ENCODE assay signal across 9 cellular contexts in the genomic region with DNA sequence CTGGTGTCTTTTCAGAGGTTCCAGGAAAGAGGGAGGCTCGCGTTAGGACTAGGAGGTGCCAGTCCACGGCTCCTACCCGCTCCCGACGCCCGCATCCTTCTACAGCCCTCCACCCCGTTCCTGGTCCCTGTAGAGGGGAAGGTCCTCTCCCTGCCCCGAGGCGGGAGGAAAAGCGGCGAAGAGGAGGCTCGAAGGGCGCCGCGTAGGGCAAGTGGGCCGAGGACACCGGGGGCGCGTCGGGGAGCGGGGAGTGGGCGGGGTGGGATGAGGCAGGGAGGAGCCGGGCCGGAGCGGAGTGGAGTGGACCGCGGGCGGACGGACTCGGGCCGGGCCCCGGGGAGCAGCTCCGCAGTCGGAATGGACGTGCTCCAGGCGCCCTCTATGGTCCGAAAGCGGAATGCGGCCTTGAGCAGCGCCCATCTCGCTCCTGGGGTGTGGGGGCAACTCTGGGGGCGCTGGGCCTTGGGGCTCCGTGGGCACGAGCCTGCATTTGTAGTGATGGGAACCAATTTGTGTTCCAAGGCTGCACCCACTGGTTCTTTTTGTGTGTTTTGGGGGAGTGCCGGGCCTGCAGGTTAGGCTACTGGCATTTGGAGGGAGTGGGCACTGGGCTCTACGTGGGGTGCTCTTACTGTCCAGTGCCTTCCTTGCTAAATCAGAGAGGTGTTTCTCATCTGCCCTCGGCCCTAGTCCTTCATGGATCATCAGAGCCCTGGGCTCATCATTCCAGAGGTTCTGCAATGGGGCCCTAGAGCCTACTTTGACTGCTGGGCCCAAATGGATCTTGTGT. TPM values are rescaled to one million over a fixed set of nuclear protein-coding genes. Genes with fewer than 3 reads are reported as not detected.
A peak's percentile ranks its signal among the peaks of the same experiment; 100 is the strongest.
DNase-seq lines count a peak whose midpoint lies in the region; ATAC-seq and TF ChIP-seq lines count a peak whose summit lies in the region.
"Had no signal": no experiment of that assay in that cellular context is flagged by ENCODE, and none has a peak within 500 bp of the region (broad histone marks: within the 10 kb centered on the region; RNA-seq: fewer than 3 reads in every experiment).

No MANE protein-coding gene starts in this region.

- peaks cover 99% of the 10 kb centered on the region for H3K27me3 ChIP-seq in HUES6 (ENCODE audit: control insufficient read depth, insufficient read depth, low read length)
- peaks cover 0 to 44% (median 33%) of the 10 kb centered on the region in 5 donors for H3K27me3 ChIP-seq in subcutaneous abdominal adipose tissue (ENCODE audit: control insufficient read depth in 5 of 5, insufficient read depth in 4 of 5, low read length in 5 of 5)
- peaks cover 13% of the 10 kb centered on the region for H3K27me3 ChIP-seq in effector memory CD4-positive, alpha-beta T cell (replicated peaks; ENCODE audit: control insufficient read depth, insufficient read depth, low read length, poor library complexity, severe bottlenecking)

- H3K36me3 ChIP-seq in HUES6 (ENCODE audit: control insufficient read depth, insufficient read depth, low read length): no peaks in the 10 kb centered on the region
- H3K36me3 ChIP-seq in subcutaneous abdominal adipose tissue (ENCODE audit: control insufficient read depth in 5 of 5, insufficient read depth in 5 of 5, low read length in 5 of 5): peaks cover 0 to 3% (median 0%) of the 10 kb centered on the region in 5 donors
- H3K36me3 ChIP-seq in effector memory CD4-positive, alpha-beta T cell (ENCODE audit: control insufficient read depth, insufficient read depth, low read length): no peaks in the 10 kb centered on the region

- peaks cover 15% of the 10 kb centered on the region for H3K4me1 Mint-ChIP-seq in chondrocyte (ENCODE audit: low read depth)
- H3K4me1 Mint-ChIP-seq in immature natural killer cell: peaks cover 18% of the 10 kb centered on the region in 2 donors

- no peak overlapping the region for H3K27ac Mint-ChIP-seq in chondrocyte (ENCODE audit: unreplicated experiment)
- no peak overlapping the region for H3K27ac Mint-ChIP-seq in immature natural killer cell

- H3K4me1 ChIP-seq in HUES6 (ENCODE audit: control insufficient read depth, insufficient read depth, low read length) (peaks cover 22% of the 10 kb centered on the region), subcutaneous abdominal adipose tissue (ENCODE audit: control insufficient read depth in 5 of 5, insufficient read depth in 5 of 5, low read length in 5 of 5) (peaks cover 0 to 56% (median 53%) of the 10 kb centered on the region in 5 donors)
- no peaks in the 10 kb centered on the region for H3K4me1 ChIP-seq in effector memory CD4-positive, alpha-beta T cell (ENCODE audit: control insufficient read depth, insufficient read depth, low read length, poor library complexity, severe bottlenecking)

- DNase-seq in chondrocyte (ENCODE audit: low spot score) (no peak), left lobe of liver (ENCODE audit: low spot score) (no peak), immature natural killer cell (no peak), T-helper 1 cell (no peak)
- no peak for DNase-seq in effector memory CD4-positive, alpha-beta T cell
- DNase-seq: T-helper 2 cell had no signal

- H3K9ac ChIP-seq in HUES6 (ENCODE audit: low read length) (no peak overlapping the region), subcutaneous abdominal adipose tissue (ENCODE audit: low read length in 5 of 5) (no peak overlapping the region)

- H3K27me3 Mint-ChIP-seq in chondrocyte (ENCODE audit: low read depth): peaks cover 20% of the 10 kb centered on the region
- peaks cover 25 to 41% (median 26%) of the 10 kb centered on the region in 3 donors for H3K27me3 Mint-ChIP-seq in immature natural killer cell (ENCODE audit: low read depth in 3 of 3)

- H3K4me3 Mint-ChIP-seq in chondrocyte (ENCODE audit: unreplicated experiment) (peak overlapping the region; percentile 57), immature natural killer cell (peak overlapping the region in 2 of 5 donors; percentile 44 to 49)

- H3K9me3 ChIP-seq in HUES6 (ENCODE audit: control insufficient read depth, insufficient read depth, low read depth, low read length) (no peaks in the 10 kb centered on the region), subcutaneous abdominal adipose tissue (ENCODE audit: control insufficient read depth in 5 of 5, low read length in 5 of 5) (no peaks in the 10 kb centered on the region)
- no peaks in the 10 kb centered on the region for H3K9me3 ChIP-seq in effector memory CD4-positive, alpha-beta T cell (ENCODE audit: control insufficient read depth, low read length)

- H3K4me3 ChIP-seq in HUES6 (ENCODE audit: low read depth, low read length) (peak overlapping the region; percentile 61), subcutaneous abdominal adipose tissue (ENCODE audit: low read depth in 1 of 5, low read length in 5 of 5) (peak overlapping the region in 3 of 5 donors; percentile 4 to 27 (median 21))
- H3K4me3 ChIP-seq in effector memory CD4-positive, alpha-beta T cell (ENCODE audit: insufficient read depth, low read depth, low read length, poor library complexity, severe bottlenecking): no peak overlapping the region

- H3K9me3 Mint-ChIP-seq in chondrocyte (ENCODE audit: low read depth): no peaks in the 10 kb centered on the region
- peaks cover 0 to 17% (median 3%) of the 10 kb centered on the region in 6 donors for H3K9me3 Mint-ChIP-seq in immature natural killer cell

- peak; percentile 81 for TF ChIP-seq CTCF in chondrocyte (IDR thresholded peaks at IDR 0.05)

- ATAC-seq in left lobe of liver (peak; percentile 84), HG02885 (IDR thresholded peaks at IDR 0.05; ENCODE audit: poor library complexity, unreplicated experiment) (no peak)

- H3K27ac ChIP-seq in HUES6 (ENCODE audit: low read depth, low read length) (no peak overlapping the region), subcutaneous abdominal adipose tissue (ENCODE audit: low read depth, low read length) (no peak overlapping the region)
- no peak overlapping the region for H3K27ac ChIP-seq in effector memory CD4-positive, alpha-beta T cell (ENCODE audit: insufficient read depth, low read length, poor library complexity, severe bottlenecking)

- H3K36me3 Mint-ChIP-seq in chondrocyte (ENCODE audit: low read depth) (peaks cover 7% of the 10 kb centered on the region), immature natural killer cell (peaks cover 3 to 4% (median 4%) of the 10 kb centered on the region in 3 donors)

RNA-seq across cellular contexts. Expression of gene IRX1, which starts 7.3 kb away (rescaled TPM):
- total RNA-seq in chondrocyte (2.3 to 9.8 TPM (median 2.9 TPM) in 3 replicates), left lobe of liver (not detected)
- not detected for polyA plus RNA-seq in immature natural killer cell
